ENCODE assay signal across 24 cellular contexts in the genomic region with DNA sequence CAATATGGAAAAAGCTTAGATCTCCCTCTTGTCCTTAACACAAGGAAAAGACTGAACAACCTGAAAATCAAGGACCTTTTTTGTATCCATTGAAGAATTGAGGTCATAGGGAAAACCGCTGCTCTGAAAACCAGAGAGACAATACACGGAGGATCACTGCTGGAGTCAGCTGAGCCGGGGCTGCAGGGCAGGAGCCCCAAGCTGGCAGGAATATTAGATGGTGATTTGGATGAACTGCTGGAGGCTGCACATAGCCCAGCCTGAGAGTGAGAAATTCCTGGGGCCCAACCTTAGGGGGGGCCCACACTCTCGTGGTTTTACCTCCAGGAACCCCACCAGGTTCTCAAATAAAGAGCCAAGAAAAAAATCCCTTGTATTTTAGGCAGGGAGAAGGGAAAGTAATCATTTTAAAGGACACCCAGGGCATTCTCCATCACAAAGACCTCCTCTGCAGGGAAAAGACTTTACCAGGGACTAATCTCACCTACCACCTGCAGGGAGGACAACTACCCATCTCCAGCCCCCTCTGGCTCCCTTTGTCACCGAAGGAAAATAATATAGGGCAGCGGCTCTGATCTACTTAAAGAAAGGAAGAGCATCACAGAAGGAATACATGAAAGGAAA. TPM values are rescaled to one million over a fixed set of nuclear protein-coding genes. Genes with fewer than 3 reads are reported as not detected.
"Had no signal": no experiment of that assay in that cellular context is flagged by ENCODE, and none has a peak within 500 bp of the region (broad histone marks: within the 10 kb centered on the region; RNA-seq: fewer than 3 reads in every experiment).

No MANE protein-coding gene starts in this region.

- H3K4me1 ChIP-seq: colonic mucosa, gastroesophageal sphincter, left ventricle myocardium inferior, prostate gland, spleen, testis had no signal

- DNase-seq: activated B cell treated with CpG ODN at 0.5 μM for 24 hours; activated CD4-positive, alpha-beta T cell treated with anti-CD3 and anti-CD28 coated beads for 4 hours; activated CD4-positive, alpha-beta T cell treated with anti-CD3 and anti-CD28 coated beads, Interleukin-2, amount 50 U/mL, for 48 hours; activated CD8-positive, alpha-beta memory T cell treated with anti-CD3 and anti-CD28 coated beads, Interleukin-2, amount 50 U/mL, for 48 hours; activated naive CD4-positive, alpha-beta T cell treated with Interleukin-2 at 50 U/mL for 16 hours; activated naive CD8-positive, alpha-beta T cell treated with anti-CD3 and anti-CD28 coated beads, Interleukin-2, amount 10 ng/mL, durations not matched to agents 7 days and 5 days; activated T-cell treated with anti-CD3 and anti-CD28 coated beads, Interleukin-2, amount 50 U/mL, for 4 hours; amniotic stem cell; colonic mucosa; dorsolateral prefrontal cortex; head of caudate nucleus; hypothalamus; left ventricle myocardium inferior; natural killer cell; ovary; spleen; stimulated activated CD4-positive, alpha-beta T cell treated with anti-CD3 and anti-CD28 coated beads, Interleukin-4, amount 100 ng/mL, for 1 hour; stimulated activated naive CD4-positive, alpha-beta T cell; testis had no signal

- H3K9me3 ChIP-seq: colonic mucosa, neutrophil, prostate gland, testis had no signal

- H3K27ac ChIP-seq: colonic mucosa, dorsolateral prefrontal cortex, epithelial cell of prostate, gastroesophageal sphincter, left ventricle myocardium inferior, neutrophil, ovary, prostate gland, spleen, testis had no signal

- H3K4me3 ChIP-seq: colonic mucosa, dorsolateral prefrontal cortex, gastroesophageal sphincter, left ventricle myocardium inferior, ovary, prostate gland, spleen, testis had no signal

- H3K36me3 ChIP-seq: colonic mucosa, gastroesophageal sphincter, left ventricle myocardium inferior, neutrophil, ovary, prostate gland, spleen had no signal

- H3K27me3 ChIP-seq: colonic mucosa, dorsolateral prefrontal cortex, gastroesophageal sphincter, ovary, spleen, testis had no signal

- FAIRE-seq: bronchial epithelial cell had no signal

RNA-seq across cellular contexts. Expression of gene RNF32, which starts 55.4 kb away (rescaled TPM):
- total RNA-seq: left ventricle myocardium inferior had no signal
